In genomic region chr5:150989695-150990094, GRCh38 we compare ENCODE assay signal across 1 cellular context.
TF ChIP-seq lines count a peak whose summit lies in the region.

No MANE protein-coding gene starts in this region.

TF ChIP-seq in IMR-90, 13 proteins besides CTCF, POLR2A, EP300 and RAD21 (continued from another document):
- TF ChIP-seq ELK1 (IDR thresholded peaks at IDR 0.05; ENCODE audit: borderline replicate concordance, low read depth, low read length): no peak
